22 cellular contexts compared by ENCODE assay signal in genomic region chr1:157315544-157315943, GRCh38.
"Had no signal": no experiment of that assay in that cellular context is flagged by ENCODE, and none has a peak within 500 bp of the region (broad histone marks: within the 10 kb centered on the region; RNA-seq: fewer than 3 reads in every experiment).

No MANE protein-coding gene starts in this region.

- H3K9me3 ChIP-seq: vagina had no signal

- H3K4me3 ChIP-seq: cardiac muscle cell, esophagus squamous epithelium, mucosa of descending colon, neural progenitor cell, psoas muscle, suprapubic skin, transverse colon, vagina had no signal

- H3K4me2 ChIP-seq: neural progenitor cell had no signal

- H3K36me3 ChIP-seq: cardiac muscle cell, esophagus squamous epithelium, neural progenitor cell, suprapubic skin, transverse colon, vagina had no signal

- H2AFZ ChIP-seq: neural progenitor cell had no signal

- H3K4me1 ChIP-seq: neural progenitor cell, psoas muscle, vagina had no signal

- H3K27me3 ChIP-seq: cardiac muscle cell, neural progenitor cell, suprapubic skin, transverse colon, vagina had no signal

- DNase-seq: activated CD4-positive, alpha-beta T cell treated with anti-CD3 and anti-CD28 coated beads, Interleukin-2, amount 10 ng/mL, durations not matched to agents 7 days and 5 days; activated CD8-positive, alpha-beta T cell treated with anti-CD3 and anti-CD28 coated beads, Interleukin-2, amount 10 ng/mL, durations not matched to agents 7 days and 5 days; activated naive CD4-positive, alpha-beta T cell treated with Interleukin-2 at 50 U/mL for 16 hours; activated naive CD8-positive, alpha-beta T cell treated with anti-CD3 and anti-CD28 coated beads, Interleukin-2, amount 10 ng/mL, durations not matched to agents 7 days and 5 days; activated T-cell treated with anti-CD3 and anti-CD28 coated beads, Interleukin-2, amount 50 U/mL, for 24 hours; amygdala; dermis blood vessel endothelial cell; effector memory CD8-positive, alpha-beta T cell; esophagus squamous epithelium; mesenchymal stem cell; mucosa of descending colon; naive B cell; psoas muscle; right cardiac atrium; stimulated activated CD4-positive, alpha-beta T cell treated with anti-CD3 and anti-CD28 coated beads, Interleukin-15, amount 100 ng/mL, for 24 hours; stimulated activated CD4-positive, alpha-beta T cell treated with anti-CD3 and anti-CD28 coated beads, Interleukin-4, amount 100 ng/mL, for 1 hour; stimulated activated naive CD8-positive, alpha-beta T cell treated with anti-CD3 and anti-CD28 coated beads, Interleukin-15, amount 100 ng/mL, for 72 hours; transverse colon had no signal

- H3K9ac ChIP-seq: neural progenitor cell had no signal

- H3K27ac ChIP-seq: cardiac muscle cell, esophagus squamous epithelium, neural progenitor cell, psoas muscle, suprapubic skin, transverse colon, vagina had no signal
